ENCODE assay signal across 2 cellular contexts in genomic region chr10:92574545-92575377, GRCh38.
TF ChIP-seq lines count a peak whose summit lies in the region.

No MANE protein-coding gene starts in this region.

TF ChIP-seq in A549, 52 proteins besides CTCF, POLR2A, EP300 and RAD21:
- no peak for TF ChIP-seq ATOH8 (CRISPR knock-in tag; IDR thresholded peaks at IDR 0.05; ENCODE audit: low read depth)
- TF ChIP-seq JUN (IDR thresholded peaks at IDR 0.05) = no peak
- TF ChIP-seq CEBPB (IDR thresholded peaks at IDR 0.05) = no peak
- no peak for TF ChIP-seq SMC3 (IDR thresholded peaks at IDR 0.05)
- no peak for TF ChIP-seq GATA3 (IDR thresholded peaks at IDR 0.05; ENCODE audit: borderline replicate concordance)
- no peak for TF ChIP-seq CHD2 (IDR thresholded peaks at IDR 0.05; ENCODE audit: low read length, partially characterized antibody)
- TF ChIP-seq CBX8 (IDR thresholded peaks at IDR 0.05) = no peak
- TF ChIP-seq CHD4 (IDR thresholded peaks at IDR 0.05; ENCODE audit: borderline replicate concordance) = no peak
- no peak for TF ChIP-seq ZNF302 (CRISPR knock-in tag; IDR thresholded peaks at IDR 0.05)
- no peak for TF ChIP-seq FOXS1 (CRISPR knock-in tag; IDR thresholded peaks at IDR 0.05)
- no peak for TF ChIP-seq HOXB13 (CRISPR knock-in tag; IDR thresholded peaks at IDR 0.05; ENCODE audit: low read depth)

TF ChIP-seq in HepG2, 621 proteins besides CTCF, POLR2A, EP300 and RAD21:
- TF ChIP-seq ZNF788 (CRISPR knock-in tag; IDR thresholded peaks at IDR 0.05; ENCODE audit: borderline replicate concordance) (0 out of 2 replicates have a peak, but pooled peaks have one; percentile 0), PTBP1 (IDR thresholded peaks at IDR 0.05; ENCODE audit: low read depth, low read length, poor library complexity, severe bottlenecking) (no peak), NONO (IDR thresholded peaks at IDR 0.05) (no peak), NONO (CRISPR knock-in tag; conservative IDR thresholded peaks at IDR 0.05) (no peak), ZNF329 (CRISPR knock-in tag; IDR thresholded peaks at IDR 0.05; ENCODE audit: low read depth) (0 out of 2 replicates have a peak, but pooled peaks have one; percentile 2), ZNF251 (CRISPR knock-in tag; IDR thresholded peaks at IDR 0.05) (no peak), PPARG (CRISPR knock-in tag; conservative IDR thresholded peaks at IDR 0.05) (no peak), IRX3 (CRISPR knock-in tag; IDR thresholded peaks at IDR 0.05; ENCODE audit: borderline replicate concordance, low read depth) (0 out of 2 replicates have a peak, but pooled peaks have one; percentile 9), KDM5A (IDR thresholded peaks at IDR 0.05; ENCODE audit: borderline replicate concordance, low read length) (peak; percentile 27; the same call in 1 of the 2 replicates), HOMEZ (CRISPR knock-in tag; IDR thresholded peaks at IDR 0.05; ENCODE audit: low read depth) (no peak), ZNF780A (CRISPR knock-in tag; IDR thresholded peaks at IDR 0.05) (no peak), ZNF7 (CRISPR knock-in tag; IDR thresholded peaks at IDR 0.05) (no peak), ZFP82 (CRISPR knock-in tag; IDR thresholded peaks at IDR 0.05; ENCODE audit: borderline replicate concordance) (no peak), JARID2 (CRISPR knock-in tag; IDR thresholded peaks at IDR 0.05; ENCODE audit: insufficient replicate concordance) (no peak), LCORL (IDR thresholded peaks at IDR 0.05) (no peak), LCORL (CRISPR knock-in tag; IDR thresholded peaks at IDR 0.05) (0 out of 2 replicates have a peak, but pooled peaks have one; percentile 10), KMT2B (CRISPR knock-in tag; IDR thresholded peaks at IDR 0.05) (no peak), SCMH1 (CRISPR knock-in tag; IDR thresholded peaks at IDR 0.05; ENCODE audit: borderline replicate concordance) (no peak), EHMT2 (IDR thresholded peaks at IDR 0.05; ENCODE audit: borderline replicate concordance, low read depth, low read length) (no peak), SMAD1 (CRISPR knock-in tag; IDR thresholded peaks at IDR 0.05; ENCODE audit: borderline replicate concordance, low read depth) (no peak), JDP2 (CRISPR knock-in tag; IDR thresholded peaks at IDR 0.05; ENCODE audit: borderline replicate concordance) (no peak), ZNF652 (CRISPR knock-in tag; IDR thresholded peaks at IDR 0.05; ENCODE audit: borderline replicate concordance, low read depth) (no peak), MTA1 (CRISPR knock-in tag; IDR thresholded peaks at IDR 0.05; ENCODE audit: borderline replicate concordance) (no peak), ZNF674 (CRISPR knock-in tag; IDR thresholded peaks at IDR 0.05; ENCODE audit: low read depth) (peak; percentile 67; the same call in 1 of the 2 replicates), MYNN (CRISPR knock-in tag; IDR thresholded peaks at IDR 0.05; ENCODE audit: low read depth) (no peak), RXRA (CRISPR knock-in tag; IDR thresholded peaks at IDR 0.05) (no peak), ETV5 (CRISPR knock-in tag; IDR thresholded peaks at IDR 0.05; ENCODE audit: borderline replicate concordance) (no peak)
- TF ChIP-seq, protein P1, sequence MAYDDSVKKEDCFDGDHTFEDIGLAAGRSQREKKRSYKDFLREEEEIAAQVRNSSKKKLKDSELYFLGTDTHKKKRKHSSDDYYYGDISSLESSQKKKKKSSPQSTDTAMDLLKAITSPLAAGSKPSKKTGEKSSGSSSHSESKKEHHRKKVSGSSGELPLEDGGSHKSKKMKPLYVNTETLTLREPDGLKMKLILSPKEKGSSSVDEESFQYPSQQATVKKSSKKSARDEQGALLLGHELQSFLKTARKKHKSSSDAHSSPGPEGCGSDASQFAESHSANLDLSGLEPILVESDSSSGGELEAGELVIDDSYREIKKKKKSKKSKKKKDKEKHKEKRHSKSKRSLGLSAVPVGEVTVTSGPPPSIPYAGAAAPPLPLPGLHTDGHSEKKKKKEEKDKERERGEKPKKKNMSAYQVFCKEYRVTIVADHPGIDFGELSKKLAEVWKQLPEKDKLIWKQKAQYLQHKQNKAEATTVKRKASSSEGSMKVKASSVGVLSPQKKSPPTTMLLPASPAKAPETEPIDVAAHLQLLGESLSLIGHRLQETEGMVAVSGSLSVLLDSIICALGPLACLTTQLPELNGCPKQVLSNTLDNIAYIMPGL (CRISPR knock-in tag; IDR thresholded peaks at IDR 0.05; ENCODE audit: borderline replicate concordance in 1 of 2, low read depth in 1 of 2) = 0 out of 4 replicates have a peak, but pooled peaks of 1 of the 2 experiments have one; percentile 30
- TF ChIP-seq, protein P2, sequence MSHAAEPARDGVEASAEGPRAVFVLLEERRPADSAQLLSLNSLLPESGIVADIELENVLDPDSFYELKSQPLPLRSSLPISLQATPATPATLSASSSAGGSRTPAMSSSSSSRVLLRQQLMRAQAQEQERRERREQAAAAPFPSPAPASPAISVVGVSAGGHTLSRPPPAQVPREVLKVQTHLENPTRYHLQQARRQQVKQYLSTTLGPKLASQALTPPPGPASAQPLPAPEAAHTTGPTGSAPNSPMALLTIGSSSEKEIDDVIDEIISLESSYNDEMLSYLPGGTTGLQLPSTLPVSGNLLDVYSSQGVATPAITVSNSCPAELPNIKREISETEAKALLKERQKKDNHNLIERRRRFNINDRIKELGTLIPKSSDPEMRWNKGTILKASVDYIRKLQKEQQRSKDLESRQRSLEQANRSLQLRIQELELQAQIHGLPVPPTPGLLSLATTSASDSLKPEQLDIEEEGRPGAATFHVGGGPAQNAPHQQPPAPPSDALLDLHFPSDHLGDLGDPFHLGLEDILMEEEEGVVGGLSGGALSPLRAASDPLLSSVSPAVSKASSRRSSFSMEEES (CRISPR knock-in tag; IDR thresholded peaks at IDR 0.05) = no peak
